26 cellular contexts compared by ENCODE assay signal in the genomic region with DNA sequence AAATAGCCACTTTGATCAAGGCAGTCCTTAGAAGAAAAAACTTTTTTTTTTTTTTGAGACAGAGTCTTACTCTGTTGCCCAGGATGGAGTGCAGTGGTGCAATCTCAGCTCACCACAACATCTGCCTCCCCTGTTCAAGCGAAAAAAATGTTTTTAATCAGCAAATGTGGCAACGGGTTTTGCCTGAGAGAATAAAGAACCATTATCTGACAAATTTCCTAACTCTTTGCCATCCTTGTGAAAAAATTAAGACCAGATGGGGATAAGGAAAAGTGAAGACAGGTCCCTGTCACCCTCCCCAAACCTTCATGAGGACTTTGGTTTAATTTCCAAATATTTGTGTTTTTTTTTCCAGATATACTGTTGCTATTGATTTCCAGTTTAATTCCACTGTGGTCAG.
"Had no signal": no experiment of that assay in that cellular context is flagged by ENCODE, and none has a peak within 500 bp of the region (broad histone marks: within the 10 kb centered on the region; RNA-seq: fewer than 3 reads in every experiment).

No MANE protein-coding gene starts in this region.

- H3K27ac ChIP-seq: colonic mucosa, esophagus muscularis mucosa, foreskin keratinocyte, gastroesophageal sphincter, heart left ventricle, hepatocyte, left lung, neural progenitor cell, parathyroid adenoma, prostate gland, right atrium auricular region, sigmoid colon, skin epidermis, spleen, testis, tibial artery had no signal

- ATAC-seq: foreskin keratinocyte; gastroesophageal sphincter; heart left ventricle; left cardiac atrium; left lung; naive thymus-derived CD4-positive, alpha-beta T cell; stimulated activated memory B cell treated with anti-CD40 and anti-IgM and Interleukin-4, amounts not matched to agents 10 μg/mL and 1 μg/mL and 100 μg/mL, for 72 hours; stimulated activated naive CD8-positive, alpha-beta T cell treated with anti-CD3 and anti-CD28 coated beads, Interleukin-15, Interleukin-2, amounts not matched to agents 100 U/mL and 50 U/mL, for 24 hours had no signal

- DNase-seq: colonic mucosa; effector memory CD4-positive, alpha-beta T cell; foreskin keratinocyte; heart left ventricle; kidney; left cardiac atrium; left lung; mesenchymal stem cell; midbrain; naive thymus-derived CD4-positive, alpha-beta T cell; sigmoid colon; spleen; stimulated activated CD4-positive, alpha-beta T cell treated with anti-CD3 and anti-CD28 coated beads, Interleukin-4, amount 100 ng/mL, for 4 hours; stimulated activated naive CD8-positive, alpha-beta T cell treated with anti-CD3 and anti-CD28 coated beads, Interleukin-15, Interleukin-2, amounts not matched to agents 100 U/mL and 50 U/mL, for 24 hours; substantia nigra; testis; tibial artery had no signal
